Comparison of ENCODE assay signal across 26 cellular contexts in the genomic region with DNA sequence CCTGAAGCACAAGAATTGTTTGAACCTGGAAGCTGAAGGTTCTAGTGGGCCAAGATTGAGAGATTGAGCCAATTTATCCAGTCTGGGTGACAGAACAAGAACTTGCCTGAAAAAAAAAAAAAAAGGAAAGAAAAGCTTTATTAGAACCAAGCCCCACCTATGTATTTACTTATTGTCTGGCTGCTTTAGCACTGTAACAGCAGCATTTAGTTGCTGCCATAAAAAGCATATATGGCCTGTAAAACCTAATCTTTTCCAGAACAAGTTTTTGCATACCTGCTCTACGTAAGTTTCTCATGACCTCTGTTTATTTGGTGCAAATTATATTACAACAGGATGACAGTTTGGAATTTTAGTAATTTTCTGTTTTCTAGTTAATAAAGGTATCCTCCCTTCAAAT.
"Had no signal": no experiment of that assay in that cellular context is flagged by ENCODE, and none has a peak within 500 bp of the region (broad histone marks: within the 10 kb centered on the region; RNA-seq: fewer than 3 reads in every experiment).

No MANE protein-coding gene starts in this region.

- H3K36me3 ChIP-seq: stomach, suprapubic skin, thoracic aorta, thyroid gland, tibial artery, tibial nerve, transverse colon, upper lobe of left lung, upper lobe of right lung, uterus, vagina had no signal

- H3K4me1 ChIP-seq: stomach, suprapubic skin, testis, thyroid gland, tibial artery, tibial nerve, upper lobe of left lung, upper lobe of right lung, uterus, vagina had no signal

- FAIRE-seq: urothelium cell line had no signal

- H3K4me3 ChIP-seq: stomach, suprapubic skin, testis, thoracic aorta, thyroid gland, tibial artery, tibial nerve, transverse colon, upper lobe of left lung, upper lobe of right lung, uterus, vagina had no signal

- H3K9me3 ChIP-seq: suprapubic skin, testis, thoracic aorta, thyroid gland, tibial artery, tibial nerve, transverse colon, upper lobe of left lung, upper lobe of right lung, uterus, vagina had no signal

- ATAC-seq: stimulated activated effector memory CD8-positive, alpha-beta T cell treated with anti-CD3 and anti-CD28 coated beads, Interleukin-12 subunit alpha, Interleukin-12 subunit beta, amount 100 ng/mL, for 72 hours; stimulated activated memory B cell treated with anti-CD40 and anti-IgM and Interleukin-4, amounts not matched to agents 10 μg/mL and 1 μg/mL and 100 μg/mL, for 72 hours; stimulated activated naive B cell treated with anti-CD40 and anti-IgM and Interleukin-4, amounts not matched to agents 10 μg/mL and 1 μg/mL and 100 μg/mL, for 72 hours; stimulated activated naive CD8-positive, alpha-beta T cell treated with anti-CD3 and anti-CD28 coated beads, Interleukin-15, amount 100 ng/mL, for 72 hours; stimulated activated naive CD8-positive, alpha-beta T cell treated with anti-CD3 and anti-CD28 coated beads, Interleukin-15, Interleukin-2, amounts not matched to agents 100 U/mL and 50 U/mL, for 24 hours; upper lobe of right lung had no signal

- DNase-seq: stimulated activated CD4-positive, alpha-beta T cell treated with anti-CD3 and anti-CD28 coated beads, Interleukin-2, amount 100 ng/mL, for 48 hours; stimulated activated CD4-positive, alpha-beta T cell treated with anti-CD3 and anti-CD28 coated beads, Interleukin-4, amount 100 ng/mL, for 1 hour; stimulated activated CD4-positive, alpha-beta T cell treated with anti-CD3 and anti-CD28 coated beads, Interleukin-4, amount 100 ng/mL, for 24 hours; stimulated activated CD4-positive, alpha-beta T cell treated with anti-CD3 and anti-CD28 coated beads, Interleukin-4, amount 100 ng/mL, for 4 hours; stimulated activated CD8-positive, alpha-beta memory T cell treated with anti-CD3 and anti-CD28 coated beads, Interleukin-4, amount 100 ng/mL, for 48 hours; stimulated activated naive B cell treated with anti-CD40 and anti-IgM and Interleukin-4, amounts not matched to agents 10 μg/mL and 1 μg/mL and 100 μg/mL, for 72 hours; stimulated activated naive CD4-positive, alpha-beta T cell treated with Interleukin-2 at 50 U/mL for 16 hours; stimulated activated naive CD8-positive, alpha-beta T cell treated with anti-CD3 and anti-CD28 coated beads, Interleukin-15, amount 100 ng/mL, for 72 hours; stimulated activated naive CD8-positive, alpha-beta T cell treated with anti-CD3 and anti-CD28 coated beads, Interleukin-15, Interleukin-2, amounts not matched to agents 100 U/mL and 50 U/mL, for 24 hours; stomach; substantia nigra; testis; thyroid gland; tibial artery; transverse colon; trophoblast cell; upper lobe of left lung; upper lobe of right lung; uterus had no signal
